ENCODE assay signal across 25 cellular contexts in the genomic region with DNA sequence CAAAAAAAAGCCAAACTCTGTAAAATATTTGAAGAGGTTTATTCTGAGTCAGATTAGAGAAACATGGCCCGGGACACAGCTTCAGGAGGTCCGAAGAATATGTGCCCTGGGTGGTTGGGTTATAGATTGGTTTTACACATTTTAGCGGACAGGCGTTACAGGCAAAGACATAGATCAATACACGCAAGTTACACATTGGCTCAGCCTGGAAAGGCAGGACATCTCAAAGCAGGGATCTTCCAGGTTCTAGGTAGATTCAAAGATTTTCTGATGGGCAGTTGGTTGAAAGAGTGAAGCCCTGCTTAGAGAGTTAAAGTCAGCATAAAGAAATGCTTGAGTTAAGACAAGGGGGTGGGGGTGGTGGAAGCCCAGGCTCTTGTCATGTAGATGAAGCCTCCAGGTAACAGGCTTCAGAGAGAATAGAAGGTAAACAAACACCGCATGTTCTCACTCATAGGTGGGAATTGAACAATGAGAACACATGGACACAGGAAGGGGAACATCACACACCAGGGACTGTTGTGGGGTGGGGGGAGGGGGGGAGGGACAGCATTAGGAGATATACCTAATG.
"Had no signal": no experiment of that assay in that cellular context is flagged by ENCODE, and none has a peak within 500 bp of the region (broad histone marks: within the 10 kb centered on the region; RNA-seq: fewer than 3 reads in every experiment).

No MANE protein-coding gene starts in this region.

- H3K36me3 ChIP-seq: breast epithelium, colonic mucosa, esophagus squamous epithelium, gastrocnemius medialis, upper lobe of right lung, WERI-Rb-1 had no signal

- H3K4me1 Mint-ChIP-seq: activated naive CD8-positive, alpha-beta T cell treated with anti-CD3 and anti-CD28 coated beads, Interleukin-2, amount 10 ng/mL, durations not matched to agents 7 days and 5 days; activated T-helper 17 cell treated with anti-CD3 and anti-CD28 coated beads, Interleukin-2, amount 50 U/mL, for 72 hours; central memory CD8-positive, alpha-beta T cell; natural killer cell had no signal

- H3K4me3 ChIP-seq: breast epithelium, colonic mucosa, dorsolateral prefrontal cortex, esophagus squamous epithelium, gastrocnemius medialis, upper lobe of right lung had no signal

- DNase-seq: activated CD4-positive, alpha-beta T cell treated with anti-CD3 and anti-CD28 coated beads for 1 hour; activated CD8-positive, alpha-beta memory T cell treated with anti-CD3 and anti-CD28 coated beads for 24 hours; activated CD8-positive, alpha-beta memory T cell treated with anti-CD3 and anti-CD28 coated beads, Interleukin-2, amount 50 U/mL, for 4 hours; activated naive CD8-positive, alpha-beta T cell treated with anti-CD3 and anti-CD28 coated beads, Interleukin-2, amount 10 ng/mL, durations not matched to agents 7 days and 5 days; activated T-cell treated with anti-CD3 and anti-CD28 coated beads, Interleukin-2, amount 50 U/mL, for 24 hours; amniotic stem cell; colonic mucosa; dorsolateral prefrontal cortex; effector memory CD8-positive, alpha-beta T cell; esophagus squamous epithelium; gastrocnemius medialis; hippocampal formation; left ventricle myocardium superior; midbrain; natural killer cell; stimulated activated CD4-positive, alpha-beta T cell treated with anti-CD3 and anti-CD28 coated beads, Interleukin-2, amount 100 ng/mL, for 48 hours; stimulated activated naive CD8-positive, alpha-beta T cell treated with anti-CD3 and anti-CD28 coated beads, Interleukin-15, Interleukin-2, amounts not matched to agents 100 U/mL and 50 U/mL, for 24 hours; T-helper 1 cell; upper lobe of right lung; WERI-Rb-1 had no signal

- H3K27me3 Mint-ChIP-seq: activated naive CD8-positive, alpha-beta T cell treated with anti-CD3 and anti-CD28 coated beads, Interleukin-2, amount 10 ng/mL, durations not matched to agents 7 days and 5 days; central memory CD8-positive, alpha-beta T cell; effector memory CD8-positive, alpha-beta T cell; progenitor cell of endocrine pancreas had no signal

- H3K27ac ChIP-seq: breast epithelium, colonic mucosa, dorsolateral prefrontal cortex, esophagus squamous epithelium, gastrocnemius medialis, upper lobe of right lung, WERI-Rb-1 had no signal

- FAIRE-seq: TTC549 had no signal

- H3K4me1 ChIP-seq: breast epithelium, colonic mucosa, gastrocnemius medialis, upper lobe of right lung had no signal

- H3K27me3 ChIP-seq: breast epithelium, colonic mucosa, esophagus squamous epithelium, gastrocnemius medialis, upper lobe of right lung had no signal

- H3K27ac Mint-ChIP-seq: activated naive CD8-positive, alpha-beta T cell treated with anti-CD3 and anti-CD28 coated beads, Interleukin-2, amount 10 ng/mL, durations not matched to agents 7 days and 5 days; activated T-cell treated with anti-CD3 and anti-CD28 coated beads, Interleukin-2, amount 50 U/mL, for 24 hours; activated T-helper 17 cell treated with anti-CD3 and anti-CD28 coated beads, Interleukin-2, amount 50 U/mL, for 72 hours; effector memory CD8-positive, alpha-beta T cell; natural killer cell; progenitor cell of endocrine pancreas had no signal

- H3K4me3 Mint-ChIP-seq: activated naive CD8-positive, alpha-beta T cell treated with anti-CD3 and anti-CD28 coated beads, Interleukin-2, amount 10 ng/mL, durations not matched to agents 7 days and 5 days; activated T-cell treated with anti-CD3 and anti-CD28 coated beads, Interleukin-2, amount 50 U/mL, for 24 hours; activated T-helper 17 cell treated with anti-CD3 and anti-CD28 coated beads, Interleukin-2, amount 50 U/mL, for 72 hours; central memory CD8-positive, alpha-beta T cell; effector memory CD8-positive, alpha-beta T cell; natural killer cell had no signal

- ATAC-seq: activated T-helper 17 cell treated with anti-CD3 and anti-CD28 coated beads, Interleukin-2, amount 50 U/mL, for 72 hours; effector memory CD8-positive, alpha-beta T cell; gastrocnemius medialis; left ventricle myocardium superior; natural killer cell; stimulated activated naive CD8-positive, alpha-beta T cell treated with anti-CD3 and anti-CD28 coated beads, Interleukin-15, Interleukin-2, amounts not matched to agents 100 U/mL and 50 U/mL, for 24 hours; upper lobe of right lung had no signal

- H3K9me3 ChIP-seq: colonic mucosa, gastrocnemius medialis, upper lobe of right lung had no signal

- H3K36me3 Mint-ChIP-seq: activated naive CD8-positive, alpha-beta T cell treated with anti-CD3 and anti-CD28 coated beads, Interleukin-2, amount 10 ng/mL, durations not matched to agents 7 days and 5 days; natural killer cell had no signal
